Comparison of ENCODE assay signal across 10 cellular contexts in genomic region chr4:39029752-39030694, GRCh38. TPM values are rescaled to one million over a fixed set of nuclear protein-coding genes. Genes with fewer than 3 reads are reported as not detected.
DNase-seq lines count a peak whose midpoint lies in the region; ATAC-seq and TF ChIP-seq lines count a peak whose summit lies in the region.
"Had no signal": no experiment of that assay in that cellular context is flagged by ENCODE, and none has a peak within 500 bp of the region (broad histone marks: within the 10 kb centered on the region; RNA-seq: fewer than 3 reads in every experiment).

No MANE protein-coding gene starts in this region.

- H3K27ac Mint-ChIP-seq in immature natural killer cell (peak overlapping the region; percentile 72 to 94 (median 85)), nephron progenitor cell (no peak overlapping the region)

- peaks cover 7% of the 10 kb centered on the region for H3K4me1 ChIP-seq in body of pancreas

- peaks cover 54 to 79% of the 10 kb centered on the region in 2 donors for H3K4me1 Mint-ChIP-seq in immature natural killer cell
- H3K4me1 Mint-ChIP-seq in nephron progenitor cell: no peaks in the 10 kb centered on the region

- DNase-seq in GM10266 (ENCODE audit: extremely low spot score) (peak; percentile 15), immature natural killer cell (peak in 2 of 3 donors; percentile 19 to 23), body of pancreas (no peak), ACHN (no peak), left colon (no peak), nephron progenitor cell (no peak)
- DNase-seq: aorta; stimulated activated CD4-positive, alpha-beta T cell treated with anti-CD3 and anti-CD28 coated beads, Interleukin-2, amount 100 ng/mL, for 24 hours had no signal

- no peaks in the 10 kb centered on the region for H3K27me3 ChIP-seq in body of pancreas

- H3K36me3 Mint-ChIP-seq in immature natural killer cell: peaks cover 0 to 4% (median 0%) of the 10 kb centered on the region in 3 donors
- H3K36me3 Mint-ChIP-seq in nephron progenitor cell (ENCODE audit: low read depth): no peaks in the 10 kb centered on the region

- H3K9me3 ChIP-seq in body of pancreas: no peaks in the 10 kb centered on the region

- H3K4me3 ChIP-seq in body of pancreas: no peak overlapping the region

- H3K27me3 Mint-ChIP-seq in immature natural killer cell (ENCODE audit: low read depth in 3 of 3) (peaks cover 0 to 6% (median 0%) of the 10 kb centered on the region in 3 donors), nephron progenitor cell (ENCODE audit: low read depth, poor library complexity) (no peaks in the 10 kb centered on the region)

- intact Hi-C loops in body of pancreas (cut with DNase I): no loop called here
- intact Hi-C loops in left colon (cut with DNase I, micrococcal nuclease): no loop called here

- in situ Hi-C loops in ACHN (cut with HindIII; ENCODE audit: low pct_ligation_motif_present, low pct_unique_long_range_greater_than_20kb, low sequenced_read_pairs): no loop called here

- peak; percentile 28; the same call in 1 of the 2 replicates for TF ChIP-seq POLR2A in Raji (IDR thresholded peaks at IDR 0.05; ENCODE audit: insufficient read depth, low read depth, low read length)
- no peak for TF ChIP-seq POLR2A in body of pancreas (IDR thresholded peaks at IDR 0.05)

- no peaks in the 10 kb centered on the region for H3K9me3 Mint-ChIP-seq in immature natural killer cell
- H3K9me3 Mint-ChIP-seq in nephron progenitor cell: no peaks in the 10 kb centered on the region

- no peaks in the 10 kb centered on the region for H3K36me3 ChIP-seq in body of pancreas (replicated peaks in 1 of 2; ENCODE audit: insufficient read depth in 1 of 2, low read depth in 2 of 2)

- H3K4me3 Mint-ChIP-seq in immature natural killer cell (peak overlapping the region; percentile 79 to 88 (median 79)), nephron progenitor cell (no peak overlapping the region)

- H3K27ac ChIP-seq in body of pancreas: no peak overlapping the region

- ATAC-seq in GM21529 (IDR thresholded peaks at IDR 0.05; ENCODE audit: unreplicated experiment) (peak; percentile 36), body of pancreas (no peak), left colon (no peak)

- TF ChIP-seq CTCF in GM10266 (IDR thresholded peaks at IDR 0.05; ENCODE audit: control insufficient read depth, insufficient read depth, low read depth, missing control alignments) (peak; percentile 22), body of pancreas (IDR thresholded peaks at IDR 0.05) (no peak), nephron progenitor cell (IDR thresholded peaks at IDR 0.05) (no peak)

RNA-seq across cellular contexts. Expression of gene TMEM156, which starts 2.2 kb away (rescaled TPM):
- polyA plus RNA-seq in immature natural killer cell: 10 to 100 TPM; 16.3 to 31.9 (median 26.4) TPM
- total RNA-seq in body of pancreas (1 to 10 TPM in 1 of 2 donors, not detected in 1; 2.9 TPM), left colon (under 1 TPM in 1 of 2 donors, not detected in 1; 0.70 TPM)

RNA-seq across cellular contexts. Expression of gene KLHL5, which starts 32.0 kb away (rescaled TPM):
- polyA plus RNA-seq in immature natural killer cell: 1 to 10 TPM; 5.5 to 8.9 (median 8.9) TPM
- 10 to 100 TPM in 1 of 2 donors, 1 to 10 TPM in 1; 5.9 to 14.5 TPM for total RNA-seq in body of pancreas
- total RNA-seq in left colon: 10 to 100 TPM in 1 of 2 donors, 1 to 10 TPM in 1; 2.7 to 13.1 TPM

Comparison
In these comparisons a context has a peak if more than half of its experiments do, and no peak if none do; other contexts are left out.
1. DNase-seq: peak in GM10266 (single experiment) and immature natural killer cell (2 of 3); none in body of pancreas (0 of 4), ACHN (single experiment), left colon (0 of 2) and nephron progenitor cell (single experiment).